12 cellular contexts compared by ENCODE assay signal in genomic region chr18:22286576-22286975, GRCh38.
DNase-seq lines count a peak whose midpoint lies in the region; FAIRE-seq and TF ChIP-seq lines count a peak whose summit lies in the region.
"Had no signal": no experiment of that assay in that cellular context is flagged by ENCODE, and none has a peak within 500 bp of the region (broad histone marks: within the 10 kb centered on the region; RNA-seq: fewer than 3 reads in every experiment).

No MANE protein-coding gene starts in this region.

- H3K9me3 ChIP-seq in mammary epithelial cell (replicated peaks; ENCODE audit: insufficient read depth, low read length) (no peaks in the 10 kb centered on the region), keratinocyte (ENCODE audit: control insufficient read depth, low read depth, low read length) (no peaks in the 10 kb centered on the region), tibial artery (no peaks in the 10 kb centered on the region)

- H3K27me3 Mint-ChIP-seq in activated T-helper 2 cell treated with anti-CD3 and anti-CD28 coated beads, Interferon-gamma antibody, Interleukin-2, Interleukin-4, amounts not matched to agents 10 μg/mL and 5 μg/mL and 100 μg/mL, durations not matched to agents 14 hours and 24 hours and 36 hours (ENCODE audit: low read depth) = no peaks in the 10 kb centered on the region

- H3K36me3 ChIP-seq in mammary epithelial cell (ENCODE audit: insufficient read depth, low read length) (no peaks in the 10 kb centered on the region), keratinocyte (ENCODE audit: control insufficient read depth in 2 of 2, extremely low read depth in 1 of 2, insufficient read depth in 2 of 2, low read length in 2 of 2) (no peaks in the 10 kb centered on the region), tibial artery (no peaks in the 10 kb centered on the region)

- DNase-seq in LNCaP clone FGC (ENCODE audit: low read depth) (peak; percentile 40), mammary epithelial cell (peak; percentile 87), keratinocyte (ENCODE audit: low read depth, low spot score) (no peak), tibial artery (peak; percentile 42 to 72), SW480 (ENCODE audit: low spot score) (no peak), NCI-H748 (lab: John Stamatoyannopoulos, UW; ENCODE audit: unreplicated experiment) (no peak)
- DNase-seq in activated T-helper 2 cell treated with anti-CD3 and anti-CD28 coated beads, Interferon-gamma antibody, Interleukin-2, Interleukin-4, amounts not matched to agents 10 μg/mL and 5 μg/mL and 100 μg/mL, durations not matched to agents 14 hours and 24 hours and 36 hours (ENCODE audit: low spot score) = no peak
- DNase-seq in stimulated activated naive CD4-positive, alpha-beta T cell (lab: John Stamatoyannopoulos, UW) = no peak
- DNase-seq: activated CD8-positive, alpha-beta memory T cell treated with anti-CD3 and anti-CD28 coated beads, Interleukin-2, amount 50 U/mL, for 4 hours; DMS53; stimulated activated naive CD8-positive, alpha-beta T cell treated with anti-CD3 and anti-CD28 coated beads, Interleukin-15, Interleukin-2, amounts not matched to agents 100 U/mL and 50 U/mL, for 24 hours had no signal

- dilution Hi-C loops in mammary epithelial cell (cut with HindIII; ENCODE audit: low sequenced_read_pairs) (no loop called here), keratinocyte (cut with MboI; ENCODE audit: extremely low pct_ligation_motif_present, low sequenced_read_pairs) (no loop called here)

- TF ChIP-seq CTCF in LNCaP clone FGC (IDR thresholded peaks at IDR 0.05; ENCODE audit: control insufficient read depth, extremely low read depth, insufficient read depth) (no peak), mammary epithelial cell (conservative IDR thresholded peaks at IDR 0.05 in 1 of 2, IDR thresholded peaks at IDR 0.05 in 1 of 2; ENCODE audit: extremely low read depth in 1 of 2, insufficient read depth in 1 of 2, low read depth in 1 of 2, low read length in 2 of 2) (no peak), keratinocyte (optimal IDR thresholded peaks at IDR 0.05 in 1 of 3, IDR thresholded peaks at IDR 0.05 in 1 of 3, conservative IDR thresholded peaks at IDR 0.05 in 1 of 3; ENCODE audit: extremely low read depth in 1 of 3, insufficient read depth in 2 of 3, low read length in 3 of 3) (no peak), tibial artery (IDR thresholded peaks at IDR 0.05) (no peak)

- in situ Hi-C loops in mammary epithelial cell (cut with MboI; ENCODE audit: low sequenced_read_pairs in 2 of 2) = no loop called here

- no peak overlapping the region for H3K4me3 ChIP-seq in LNCaP clone FGC (ENCODE audit: low read depth, low read length)
- peak overlapping the region in 1 of 3 experiments; percentile 20 for H3K4me3 ChIP-seq in mammary epithelial cell (replicated peaks in 1 of 3; ENCODE audit: insufficient read depth in 1 of 3, low read depth in 2 of 3, low read length in 3 of 3)
- peak overlapping the region in 2 of 3 experiments; percentile 23 to 40 for H3K4me3 ChIP-seq in keratinocyte (ENCODE audit: control insufficient read depth in 2 of 3, extremely low read depth in 1 of 3, insufficient read depth in 2 of 3, low read depth in 1 of 3, low read length in 3 of 3)
- peak overlapping the region in 1 of 2 donors; percentile 33 for H3K4me3 ChIP-seq in tibial artery

- CTCF ChIA-PET in mammary epithelial cell (lab: Charles Lee; ENCODE audit: low non-redundant PET) = no interaction called here

- H3K9ac ChIP-seq in mammary epithelial cell (ENCODE audit: insufficient read depth, low read length) (peak overlapping the region; percentile 41), keratinocyte (ENCODE audit: control insufficient read depth, extremely low read depth, insufficient read depth, low read length) (peak overlapping the region; percentile 13)

- no peak overlapping the region for H3K4me3 Mint-ChIP-seq in activated T-helper 2 cell treated with anti-CD3 and anti-CD28 coated beads, Interferon-gamma antibody, Interleukin-2, Interleukin-4, amounts not matched to agents 10 μg/mL and 5 μg/mL and 100 μg/mL, durations not matched to agents 14 hours and 24 hours and 36 hours (ENCODE audit: low read depth)

- H3K27ac Mint-ChIP-seq in activated T-helper 2 cell treated with anti-CD3 and anti-CD28 coated beads, Interferon-gamma antibody, Interleukin-2, Interleukin-4, amounts not matched to agents 10 μg/mL and 5 μg/mL and 100 μg/mL, durations not matched to agents 14 hours and 24 hours and 36 hours = no peak overlapping the region

- H3K27me3 ChIP-seq in mammary epithelial cell (ENCODE audit: insufficient read depth, low read length) (no peaks in the 10 kb centered on the region), keratinocyte (ENCODE audit: control insufficient read depth, extremely low read depth, insufficient read depth, low read length) (no peaks in the 10 kb centered on the region), tibial artery (no peaks in the 10 kb centered on the region)

- H3K4me1 ChIP-seq in mammary epithelial cell (ENCODE audit: insufficient read depth, low read length) (peaks cover 30% of the 10 kb centered on the region), keratinocyte (ENCODE audit: control insufficient read depth, extremely low read depth, insufficient read depth, low read length) (peaks cover 20% of the 10 kb centered on the region), tibial artery (peaks cover 0 to 14% (median 0%) of the 10 kb centered on the region in 4 donors)

- H3K36me3 Mint-ChIP-seq in activated T-helper 2 cell treated with anti-CD3 and anti-CD28 coated beads, Interferon-gamma antibody, Interleukin-2, Interleukin-4, amounts not matched to agents 10 μg/mL and 5 μg/mL and 100 μg/mL, durations not matched to agents 14 hours and 24 hours and 36 hours (ENCODE audit: low read depth) = no peaks in the 10 kb centered on the region

- peaks cover 9% of the 10 kb centered on the region for H3K9me3 Mint-ChIP-seq in activated T-helper 2 cell treated with anti-CD3 and anti-CD28 coated beads, Interferon-gamma antibody, Interleukin-2, Interleukin-4, amounts not matched to agents 10 μg/mL and 5 μg/mL and 100 μg/mL, durations not matched to agents 14 hours and 24 hours and 36 hours

- H2AFZ ChIP-seq in mammary epithelial cell (ENCODE audit: low read depth, low read length) (peak overlapping the region; percentile 81), keratinocyte (ENCODE audit: control insufficient read depth, low read length) (peak overlapping the region; percentile 82)

- no TSS peak for BruUV-seq in mammary epithelial cell (replicated peaks; lab: Mats Ljungman, UMichigan)

- H3K79me2 ChIP-seq in mammary epithelial cell (ENCODE audit: insufficient read depth, low read length) (no peaks in the 10 kb centered on the region), keratinocyte (ENCODE audit: control insufficient read depth, insufficient read depth, low read length) (no peaks in the 10 kb centered on the region)

- peak; percentile 61 for FAIRE-seq in keratinocyte (lab: Jason Lieb, UNC)
- FAIRE-seq: GM12891 had no signal

- H3K4me2 ChIP-seq in mammary epithelial cell (ENCODE audit: insufficient read depth, low read depth, low read length) = peak overlapping the region; percentile 73
- H3K4me2 ChIP-seq in keratinocyte (ENCODE audit: control insufficient read depth, extremely low read depth, insufficient read depth, low read depth, low read length) = peak overlapping the region; percentile 73

- H3K4me1 Mint-ChIP-seq in activated T-helper 2 cell treated with anti-CD3 and anti-CD28 coated beads, Interferon-gamma antibody, Interleukin-2, Interleukin-4, amounts not matched to agents 10 μg/mL and 5 μg/mL and 100 μg/mL, durations not matched to agents 14 hours and 24 hours and 36 hours (ENCODE audit: low read depth) = no peaks in the 10 kb centered on the region

- no peaks in the 10 kb centered on the region for H3K9me1 ChIP-seq in keratinocyte (ENCODE audit: control insufficient read depth, extremely low read depth, insufficient read depth, low read length)

- no peaks in the 10 kb centered on the region for H4K20me1 ChIP-seq in mammary epithelial cell (ENCODE audit: insufficient read depth, low read length)
- no peaks in the 10 kb centered on the region for H4K20me1 ChIP-seq in keratinocyte (ENCODE audit: control insufficient read depth, extremely low read depth, insufficient read depth, low read length)

- H3K27ac ChIP-seq in mammary epithelial cell (ENCODE audit: insufficient read depth, low read depth, low read length) (peak overlapping the region; percentile 72), keratinocyte (ENCODE audit: control insufficient read depth, insufficient read depth, low read length) (peak overlapping the region; percentile 32), tibial artery (peak overlapping the region; percentile 29 to 39)

- intact Hi-C loops in mammary epithelial cell (cut with micrococcal nuclease) (no loop called here), tibial artery (cut with DNase I; ENCODE audit: low total_unique reads) (no loop called here)
- intact Hi-C loops in activated T-helper 2 cell treated with anti-CD3 and anti-CD28 coated beads, Interferon-gamma antibody, Interleukin-2, Interleukin-4, amounts not matched to agents 10 μg/mL and 5 μg/mL and 100 μg/mL, durations not matched to agents 14 hours and 24 hours and 36 hours (cut with micrococcal nuclease) = no loop called here

- WGBS in mammary epithelial cell (ENCODE audit: low coverage, missing lambda C conversion rate) = 0% methylated on average over 4 of the region's 5 CpGs

Comparison
In these comparisons a context has a peak if more than half of its experiments do, and no peak if none do; other contexts are left out.
1. DNase-seq: peak in LNCaP clone FGC (single experiment), mammary epithelial cell (single experiment) and tibial artery (2 of 2); none in keratinocyte (single experiment), activated T-helper 2 cell treated with anti-CD3 and anti-CD28 coated beads, Interferon-gamma antibody, Interleukin-2, Interleukin-4, amounts not matched to agents 10 μg/mL and 5 μg/mL and 100 μg/mL, durations not matched to agents 14 hours and 24 hours and 36 hours (single experiment), SW480 (single experiment), stimulated activated naive CD4-positive, alpha-beta T cell (0 of 6) and NCI-H748 (single experiment).
2. Peak in every context shown above with its lines, with median percentiles within 50 percentile points of each other: H3K27ac ChIP-seq.